In the genomic region with DNA sequence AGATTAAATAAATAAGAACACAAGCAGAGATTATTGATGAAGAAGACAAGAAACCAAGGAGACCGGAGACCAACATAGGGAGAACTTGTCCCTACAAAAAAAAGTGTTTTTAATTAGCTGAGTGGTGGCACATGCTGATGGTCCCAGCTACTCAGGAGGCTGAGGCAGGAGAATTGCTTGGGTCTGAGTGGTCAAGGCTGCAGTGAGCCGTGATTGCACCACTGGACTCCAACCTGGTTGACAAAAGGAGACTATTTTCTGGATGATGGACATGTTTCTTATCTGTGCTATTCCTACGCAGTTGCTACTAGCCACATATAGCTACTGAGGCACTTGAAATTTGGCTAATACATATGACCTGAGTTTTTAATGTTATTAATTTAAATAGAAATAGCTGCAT, we compare ENCODE assay signal across 23 cellular contexts.
"Had no signal": no experiment of that assay in that cellular context is flagged by ENCODE, and none has a peak within 500 bp of the region (broad histone marks: within the 10 kb centered on the region; RNA-seq: fewer than 3 reads in every experiment).

No MANE protein-coding gene starts in this region.

- H3K27me3 ChIP-seq: adrenal gland, MG63, SJSA1 had no signal

- H3K9me3 ChIP-seq: adrenal gland, MG63, SJSA1 had no signal

- ATAC-seq: activated CD8-positive, alpha-beta T cell treated with anti-CD3 and anti-CD28 coated beads, Interleukin-2, amount 10 ng/mL, durations not matched to agents 7 days and 5 days; SK-N-SH treated with all-trans-retinoic acid at 6 μM for 48 hours; WTC11 had no signal

- H3K9me3 Mint-ChIP-seq: activated naive CD4-positive, alpha-beta T cell treated with anti-CD3 and anti-CD28 coated beads, Interleukin-2, amount 10 ng/mL, durations not matched to agents 7 days and 5 days; activated naive CD8-positive, alpha-beta T cell treated with anti-CD3 and anti-CD28 coated beads for 36 hours; activated T-helper 2 cell treated with anti-CD3 and anti-CD28 coated beads, Interferon-gamma antibody, Interleukin-2, Interleukin-4, amounts not matched to agents 10 μg/mL and 5 μg/mL and 100 μg/mL, durations not matched to agents 14 hours and 24 hours and 36 hours; T-helper 1 cell treated with Interleukin-12 subunit alpha and Interleukin-12 subunit beta and Interleukin-4 antibody, amounts not matched to agents 30 μg/mL and 1 μg/mL, for 36 hours had no signal

- H3K27ac ChIP-seq: adrenal gland, SJSA1 had no signal

- H3K27ac Mint-ChIP-seq: activated CD8-positive, alpha-beta T cell treated with anti-CD3 and anti-CD28 coated beads, Interleukin-2, amount 10 ng/mL, durations not matched to agents 7 days and 5 days; activated naive CD4-positive, alpha-beta T cell treated with anti-CD3 and anti-CD28 coated beads, Interleukin-2, amount 10 ng/mL, durations not matched to agents 7 days and 5 days; activated T-helper 2 cell treated with anti-CD3 and anti-CD28 coated beads, Interferon-gamma antibody, Interleukin-2, Interleukin-4, amounts not matched to agents 10 μg/mL and 5 μg/mL and 100 μg/mL, durations not matched to agents 14 hours and 24 hours and 36 hours; T-helper 1 cell treated with Interleukin-12 subunit alpha and Interleukin-12 subunit beta and Interleukin-4 antibody, amounts not matched to agents 30 μg/mL and 1 μg/mL, for 36 hours had no signal

- H3K27me3 Mint-ChIP-seq: activated naive CD4-positive, alpha-beta T cell treated with anti-CD3 and anti-CD28 coated beads, Interleukin-2, amount 10 ng/mL, durations not matched to agents 7 days and 5 days; activated naive CD8-positive, alpha-beta T cell treated with anti-CD3 and anti-CD28 coated beads for 36 hours had no signal

- H3K4me3 Mint-ChIP-seq: activated CD8-positive, alpha-beta T cell treated with anti-CD3 and anti-CD28 coated beads, Interleukin-2, amount 10 ng/mL, durations not matched to agents 7 days and 5 days; activated naive CD4-positive, alpha-beta T cell treated with anti-CD3 and anti-CD28 coated beads, Interleukin-2, amount 10 ng/mL, durations not matched to agents 7 days and 5 days; activated naive CD8-positive, alpha-beta T cell treated with anti-CD3 and anti-CD28 coated beads for 36 hours; T-helper 1 cell treated with Interleukin-12 subunit alpha and Interleukin-12 subunit beta and Interleukin-4 antibody, amounts not matched to agents 30 μg/mL and 1 μg/mL, for 36 hours; WTC11 had no signal

- H3K4me3 ChIP-seq: adrenal gland, MG63, SJSA1 had no signal

- DNase-seq: activated CD4-positive, alpha-beta T cell treated with anti-CD3 and anti-CD28 coated beads for 48 hours; activated CD4-positive, alpha-beta T cell treated with anti-CD3 and anti-CD28 coated beads, Interleukin-2, amount 50 U/mL, for 4 hours; activated CD4-positive, CD25-positive, alpha-beta regulatory T cell treated with anti-CD3 and anti-CD28 coated beads, Interleukin-2, amount 50 U/mL, for 72 hours; activated CD8-positive, alpha-beta memory T cell treated with anti-CD3 and anti-CD28 coated beads, Interleukin-2, amount 50 U/mL, for 48 hours; activated CD8-positive, alpha-beta T cell treated with anti-CD3 and anti-CD28 coated beads, Interleukin-2, amount 10 ng/mL, durations not matched to agents 7 days and 5 days; activated gamma-delta T cell treated with Interleukin-2 at 50 U/mL for 16 hours; activated naive CD4-positive, alpha-beta T cell treated with anti-CD3 and anti-CD28 coated beads, Interleukin-2, amount 10 ng/mL, durations not matched to agents 7 days and 5 days; activated naive CD8-positive, alpha-beta T cell treated with anti-CD3 and anti-CD28 coated beads for 36 hours; activated T-cell treated with anti-CD3 and anti-CD28 coated beads, Interleukin-2, amount 50 U/mL, for 48 hours; adrenal gland; MG63; MV-4-11; NCI-H1092 treated with DMSO at 0.1 percent for 48 hours; NCI-H1417 treated with DMSO at 0.1 percent for 48 hours; NCI-H1694; SHP77; SW 1271; T-helper 9 cell had no signal
